ENCODE assay signal across 8 cellular contexts in the genomic region with DNA sequence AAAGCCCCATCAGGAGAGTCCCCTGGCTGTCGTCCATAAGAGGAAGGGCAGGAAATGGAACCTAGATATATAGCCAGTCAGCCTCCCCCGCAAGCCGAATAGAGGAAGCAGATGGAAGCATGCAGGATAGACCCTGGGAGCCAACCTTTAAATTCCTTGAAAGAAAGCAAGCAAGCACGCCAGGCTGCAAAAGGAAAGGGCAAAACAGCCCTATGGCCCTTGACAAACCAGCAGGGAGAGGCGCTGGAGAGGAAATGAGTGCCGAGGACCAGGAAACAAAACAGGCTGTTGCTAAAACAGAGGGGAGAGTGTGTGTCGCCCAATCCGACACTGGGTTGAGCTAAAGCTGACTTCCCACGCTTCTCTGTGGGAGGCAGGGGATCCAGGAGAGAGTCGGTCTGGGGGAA.
DNase-seq lines count a peak whose midpoint lies in the region; ATAC-seq and TF ChIP-seq lines count a peak whose summit lies in the region.

No MANE protein-coding gene starts in this region.

- H4K20me1 ChIP-seq in Karpas-422 (ENCODE audit: insufficient read depth, low read depth, low read length), result no peaks in the 10 kb centered on the region

- TF ChIP-seq POLR2A in heart left ventricle (IDR thresholded peaks at IDR 0.05), result no peak

- H3K4me2 ChIP-seq in Karpas-422 (ENCODE audit: low read depth, low read length, poor library complexity, severe bottlenecking), result no peak overlapping the region

- peak overlapping the region; percentile 72 for H3K4me3 ChIP-seq in SK-N-MC
- peak overlapping the region in 9 of 12 donors; percentile 26 to 47 (median 36) for H3K4me3 ChIP-seq in heart left ventricle
- H3K4me3 ChIP-seq in Karpas-422 (ENCODE audit: low read length), result no peak overlapping the region; the same call in 1 of the 2 replicates

- H3K79me2 ChIP-seq in Karpas-422 (ENCODE audit: low read length), result no peaks in the 10 kb centered on the region

- peaks cover 0 to 24% (median 7%) of the 10 kb centered on the region in 12 donors for H3K4me1 ChIP-seq in heart left ventricle
- peaks cover 19% of the 10 kb centered on the region for H3K4me1 ChIP-seq in Karpas-422 (ENCODE audit: low read length)

- ATAC-seq in GM19463 (IDR thresholded peaks at IDR 0.05; ENCODE audit: unreplicated experiment) (peak; percentile 39), heart left ventricle (peak in 3 of 4 donors; percentile 57 to 74 (median 66)), sciatic nerve (peak; percentile 63), GM19023 (IDR thresholded peaks at IDR 0.05; ENCODE audit: unreplicated experiment) (no peak)

- no peak overlapping the region for H3K27ac ChIP-seq in SK-N-MC
- H3K27ac ChIP-seq in heart left ventricle, result peak overlapping the region in 3 of 12 donors; percentile 8 to 44 (median 20)
- no peak overlapping the region for H3K27ac ChIP-seq in Karpas-422 (ENCODE audit: low read length)

- no peak overlapping the region for H2AFZ ChIP-seq in Karpas-422 (ENCODE audit: low read length)

- H3K9ac ChIP-seq in SK-N-MC (ENCODE audit: insufficient read length) (no peak overlapping the region), Karpas-422 (ENCODE audit: low read length) (no peak overlapping the region)

- 25 to 48% (median 36%) methylated on average over 10 of the region's 10 CpGs for WGBS in heart left ventricle, 4 donors

- H3K27me3 ChIP-seq in heart left ventricle (no peaks in the 10 kb centered on the region), Karpas-422 (ENCODE audit: low read length) (no peaks in the 10 kb centered on the region; the same call in 1 of the 2 replicates)

- intact Hi-C loops in heart left ventricle (cut with DNase I) (loop anchor here in 1 of 10 donors (10.0 kb wide), 1 partner anchor 59 kb away; no protein-coding TSS in a partner anchor), sciatic nerve (cut with DNase I) (no loop called here)

- H3K36me3 ChIP-seq in SK-N-MC (ENCODE audit: insufficient read depth, low read length) (no peaks in the 10 kb centered on the region), heart left ventricle (no peaks in the 10 kb centered on the region), Karpas-422 (ENCODE audit: insufficient read depth, low read length) (no peaks in the 10 kb centered on the region)

- no peak for TF ChIP-seq CTCF in heart left ventricle (IDR thresholded peaks at IDR 0.05)

- DNase-seq in SK-N-MC (ENCODE audit: low read depth, low spot score) (peak; percentile 14), heart left ventricle (peak in 4 of 5 donors; percentile 27 to 45 (median 32)), sciatic nerve (ENCODE audit: low spot score) (no peak), HUDEP-2 (lab: John Stamatoyannopoulos, UW; ENCODE audit: unreplicated experiment in 76 of 76) (no peak), Karpas-422 (no peak)
- no peak for DNase-seq in stimulated activated CD4-positive, alpha-beta T cell treated with anti-CD3 and anti-CD28 coated beads, Interleukin-4, amount 100 ng/mL, for 1 hour

- no peaks in the 10 kb centered on the region for H3K9me2 ChIP-seq in Karpas-422 (replicated peaks; ENCODE audit: insufficient read depth, low read length)

- H3K9me3 ChIP-seq in SK-N-MC (ENCODE audit: low read depth, low read length) (no peaks in the 10 kb centered on the region), heart left ventricle (no peaks in the 10 kb centered on the region), Karpas-422 (ENCODE audit: low read length) (no peaks in the 10 kb centered on the region)

Comparison
In these comparisons a context has a peak if more than half of its experiments do, and no peak if none do; other contexts are left out.
1. DNase-seq: peak in SK-N-MC (single experiment) and heart left ventricle (4 of 5); none in sciatic nerve (single experiment), HUDEP-2 (0 of 76), Karpas-422 (single experiment) and stimulated activated CD4-positive, alpha-beta T cell treated with anti-CD3 and anti-CD28 coated beads, Interleukin-4, amount 100 ng/mL, for 1 hour (single experiment).